ENCODE assay signal across 30 cellular contexts in the genomic region with DNA sequence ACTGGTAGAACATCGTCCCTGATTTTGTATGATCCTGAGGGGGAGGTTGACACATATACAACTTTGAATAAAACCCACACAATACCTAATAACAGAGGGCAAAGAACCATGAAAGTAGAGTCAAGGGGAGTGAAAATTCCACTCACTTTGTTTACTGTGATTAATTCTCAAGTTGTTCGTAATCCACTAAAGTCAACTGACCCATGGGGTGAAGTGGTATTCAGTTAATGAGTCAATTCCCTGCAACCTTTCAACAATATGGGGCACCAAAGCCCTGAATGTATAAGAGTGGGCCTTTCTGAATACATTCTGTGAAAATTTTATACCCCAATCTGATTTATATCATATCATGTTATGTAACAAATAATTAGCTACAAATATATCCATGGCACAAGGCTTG. TPM values are rescaled to one million over a fixed set of nuclear protein-coding genes. Genes with fewer than 3 reads are reported as not detected.
"Had no signal": no experiment of that assay in that cellular context is flagged by ENCODE, and none has a peak within 500 bp of the region (broad histone marks: within the 10 kb centered on the region; RNA-seq: fewer than 3 reads in every experiment).

No MANE protein-coding gene starts in this region.

- H3K9me3 Mint-ChIP-seq: natural killer cell treated with Interleukin-12 subunit alpha and Interleukin-12 subunit beta and Interleukin-15 and Interleukin-18, amount 100 ng/mL, for 72 hours; neural crest cell had no signal

- H3K36me3 ChIP-seq: heart right ventricle, neutrophil, pancreas, right lobe of liver, stomach, tibial artery had no signal

- H3K27ac Mint-ChIP-seq: mesothelial cell of epicardium; naive B cell; natural killer cell treated with Interleukin-12 subunit alpha and Interleukin-12 subunit beta and Interleukin-15 and Interleukin-18, amount 100 ng/mL, for 72 hours; stimulated activated effector memory CD8-positive, alpha-beta T cell treated with anti-CD3 and anti-CD28 coated beads, Interleukin-12 subunit alpha, Interleukin-12 subunit beta, amount 100 ng/mL, for 72 hours; type B pancreatic cell had no signal

- ATAC-seq: heart right ventricle; mucosa of descending colon; natural killer cell treated with Interleukin-12 subunit alpha and Interleukin-12 subunit beta and Interleukin-15 and Interleukin-18, amount 100 ng/mL, for 72 hours; pancreas; right lobe of liver; stimulated activated effector memory CD8-positive, alpha-beta T cell treated with anti-CD3 and anti-CD28 coated beads, Interleukin-12 subunit alpha, Interleukin-12 subunit beta, amount 100 ng/mL, for 72 hours had no signal

- H3K4me3 Mint-ChIP-seq: mesothelial cell of epicardium; naive B cell; natural killer cell treated with Interleukin-12 subunit alpha and Interleukin-12 subunit beta and Interleukin-15 and Interleukin-18, amount 100 ng/mL, for 72 hours; neural crest cell; stimulated activated effector memory CD8-positive, alpha-beta T cell treated with anti-CD3 and anti-CD28 coated beads, Interleukin-12 subunit alpha, Interleukin-12 subunit beta, amount 100 ng/mL, for 72 hours; type B pancreatic cell had no signal

- DNase-seq: dorsolateral prefrontal cortex; effector CD4-positive, alpha-beta T cell; foreskin melanocyte; glutamatergic neuron; heart right ventricle; hippocampal formation; mesenchymal stem cell; mucosa of descending colon; naive B cell; pancreas; right lobe of liver; small intestine; stimulated activated CD4-positive, alpha-beta T cell treated with anti-CD3 and anti-CD28 coated beads, Interleukin-2, amount 100 ng/mL, for 24 hours; stimulated activated CD4-positive, alpha-beta T cell treated with anti-CD3 and anti-CD28 coated beads, Interleukin-4, amount 100 ng/mL, for 24 hours; stimulated activated naive CD4-positive, alpha-beta T cell treated with Interleukin-2 at 50 U/mL for 16 hours; stomach; testis; tibial artery had no signal

- H3K36me3 Mint-ChIP-seq: mesothelial cell of epicardium; naive B cell; natural killer cell treated with Interleukin-12 subunit alpha and Interleukin-12 subunit beta and Interleukin-15 and Interleukin-18, amount 100 ng/mL, for 72 hours; stimulated activated effector memory CD8-positive, alpha-beta T cell treated with anti-CD3 and anti-CD28 coated beads, Interleukin-12 subunit alpha, Interleukin-12 subunit beta, amount 100 ng/mL, for 72 hours; type B pancreatic cell had no signal

- H3K4me1 Mint-ChIP-seq: mesothelial cell of epicardium; naive B cell; neural crest cell; stimulated activated effector memory CD8-positive, alpha-beta T cell treated with anti-CD3 and anti-CD28 coated beads, Interleukin-12 subunit alpha, Interleukin-12 subunit beta, amount 100 ng/mL, for 72 hours had no signal

- H3K27me3 ChIP-seq: dorsolateral prefrontal cortex, heart right ventricle, neutrophil, pancreas, right lobe of liver, stomach, testis, tibial artery had no signal

- H3K9me3 ChIP-seq: heart right ventricle, mucosa of descending colon, neutrophil, pancreas, right lobe of liver, stomach, testis, tibial artery had no signal

- H3K27ac ChIP-seq: dorsolateral prefrontal cortex, heart right ventricle, neutrophil, pancreas, right lobe of liver, stomach, testis, tibial artery had no signal

- H3K27me3 Mint-ChIP-seq: type B pancreatic cell had no signal

- H3K4me3 ChIP-seq: dorsolateral prefrontal cortex, heart right ventricle, lung, mucosa of descending colon, pancreas, right lobe of liver, stomach, testis, tibial artery had no signal

- H3K4me1 ChIP-seq: pancreas, right lobe of liver, stomach, testis, tibial artery had no signal

RNA-seq across cellular contexts. Expression of a gene that starts 39.0 kb away (rescaled TPM):
- total RNA-seq: liver; mucosa of descending colon; natural killer cell treated with Interleukin-12 subunit alpha and Interleukin-12 subunit beta and Interleukin-15 and Interleukin-18, amount 100 ng/mL, for 72 hours; posterior vena cava; pulmonary artery endothelial cell; right lobe of liver; subcutaneous adipose tissue; urinary bladder had no signal
